In the genomic region with DNA sequence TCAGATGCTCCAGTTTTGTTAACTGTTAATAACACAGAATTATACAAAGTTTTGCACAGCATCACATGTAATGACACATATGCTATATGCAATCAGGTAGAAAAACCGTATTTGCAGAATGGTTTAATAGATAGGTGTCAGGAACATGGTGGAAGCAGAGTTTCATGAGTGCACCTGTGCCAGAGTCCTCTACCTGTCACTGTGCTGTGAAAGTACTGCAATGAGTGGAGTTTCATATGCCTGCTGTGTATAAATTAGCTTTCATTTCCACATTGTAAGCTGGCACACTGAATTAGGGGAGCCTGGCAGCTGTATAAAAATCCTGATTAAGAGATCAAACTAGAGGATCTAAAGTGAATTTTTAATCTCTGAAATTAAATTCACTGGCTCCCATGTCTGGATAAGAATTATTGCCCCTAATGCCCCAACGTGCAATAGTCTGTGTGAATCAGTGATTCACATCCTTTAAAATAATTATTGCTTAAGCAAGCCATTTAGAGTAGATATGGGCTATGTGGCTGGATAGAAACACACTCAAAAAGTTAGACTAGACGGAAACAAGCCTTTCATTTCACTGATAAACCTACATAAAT, we compare ENCODE assay signal across 17 cellular contexts. TPM values are rescaled to one million over a fixed set of nuclear protein-coding genes. Genes with fewer than 3 reads are reported as not detected.
DNase-seq lines count a peak whose midpoint lies in the region; ATAC-seq and TF ChIP-seq lines count a peak whose summit lies in the region.
"Had no signal": no experiment of that assay in that cellular context is flagged by ENCODE, and none has a peak within 500 bp of the region (broad histone marks: within the 10 kb centered on the region; RNA-seq: fewer than 3 reads in every experiment).

No MANE protein-coding gene starts in this region.

- intact Hi-C loops in PC-3 (cut with micrococcal nuclease) (loop anchor here (10.0 kb wide), 1 partner anchor 67 kb away; no protein-coding TSS in a partner anchor), Right ventricle myocardium superior (cut with DNase I) (no loop called here)

- H3K9ac ChIP-seq in PC-3 (ENCODE audit: low read length), result no peak overlapping the region

- DNase-seq in PC-3 (no peak), HAP-1 (ENCODE audit: low spot score in 2 of 2) (no peak), Right ventricle myocardium superior (no peak)
- DNase-seq in activated CD8-positive, alpha-beta memory T cell treated with anti-CD3 and anti-CD28 coated beads, Interleukin-2, amount 10 ng/mL, durations not matched to agents 7 days and 5 days, result no peak
- DNase-seq: activated effector memory CD4-positive, alpha-beta T cell treated with Interleukin-2 at 50 U/mL for 16 hours; endodermal cell; HCEC 1CT; left colon; naive B cell; NCI-H1417 treated with DMSO at 0.1 percent for 48 hours; right cardiac atrium; testis had no signal

- no peaks in the 10 kb centered on the region for H3K9me2 ChIP-seq in PC-3 (replicated peaks; ENCODE audit: low read length)

- no peaks in the 10 kb centered on the region for H3K9me3 Mint-ChIP-seq in activated CD8-positive, alpha-beta memory T cell treated with anti-CD3 and anti-CD28 coated beads, Interleukin-2, amount 10 ng/mL, durations not matched to agents 7 days and 5 days (ENCODE audit: low read depth)
- H3K9me3 Mint-ChIP-seq: endodermal cell, naive B cell, WTC11 had no signal

- CTCF ChIA-PET in PC-3 (lab: Charles Lee), result no interaction called here
- CTCF ChIA-PET in activated CD8-positive, alpha-beta memory T cell treated with anti-CD3 and anti-CD28 coated beads, Interleukin-2, amount 10 ng/mL, durations not matched to agents 7 days and 5 days (lab: Charles Lee), result interaction anchor here (0.9 kb wide), 1 partner anchor 71 kb away, joined by 3 read pairs; no protein-coding TSS in a partner anchor

- H3K36me3 ChIP-seq in PC-3 (ENCODE audit: low read depth, low read length), result peaks cover 12% of the 10 kb centered on the region
- peaks cover 24% of the 10 kb centered on the region for H3K36me3 ChIP-seq in HAP-1 (replicated peaks)

- TF ChIP-seq CTCF in PC-3 (conservative IDR thresholded peaks at IDR 0.05; ENCODE audit: low read depth, low read length), result no peak

- H3K9me3 ChIP-seq in PC-3 (ENCODE audit: low read length) (no peaks in the 10 kb centered on the region), HAP-1 (no peaks in the 10 kb centered on the region)
- H3K9me3 ChIP-seq: SJSA1, testis had no signal

- peaks cover 18% of the 10 kb centered on the region for H3K36me3 Mint-ChIP-seq in activated CD8-positive, alpha-beta memory T cell treated with anti-CD3 and anti-CD28 coated beads, Interleukin-2, amount 10 ng/mL, durations not matched to agents 7 days and 5 days

- no peak overlapping the region for H3K27ac Mint-ChIP-seq in activated CD8-positive, alpha-beta memory T cell treated with anti-CD3 and anti-CD28 coated beads, Interleukin-2, amount 10 ng/mL, durations not matched to agents 7 days and 5 days
- H3K27ac Mint-ChIP-seq: endodermal cell, WTC11 had no signal

- no peak overlapping the region for H3K4me2 ChIP-seq in PC-3 (ENCODE audit: low read length)

- H3F3A ChIP-seq in PC-3 (ENCODE audit: low read length, unreplicated experiment), result no peaks in the 10 kb centered on the region

- no peaks in the 10 kb centered on the region for H3K4me1 Mint-ChIP-seq in activated CD8-positive, alpha-beta memory T cell treated with anti-CD3 and anti-CD28 coated beads, Interleukin-2, amount 10 ng/mL, durations not matched to agents 7 days and 5 days
- H3K4me1 Mint-ChIP-seq: endodermal cell, naive B cell, WTC11 had no signal

- H3K27ac ChIP-seq in PC-3 (ENCODE audit: low read length), result no peak overlapping the region
- H3K27ac ChIP-seq: SJSA1, testis had no signal

- H3K4me3 ChIP-seq in PC-3 (ENCODE audit: low read length) (no peak overlapping the region), HAP-1 (no peak overlapping the region)
- H3K4me3 ChIP-seq: SJSA1, testis had no signal

- no peak overlapping the region for H3K4me3 Mint-ChIP-seq in activated CD8-positive, alpha-beta memory T cell treated with anti-CD3 and anti-CD28 coated beads, Interleukin-2, amount 10 ng/mL, durations not matched to agents 7 days and 5 days
- H3K4me3 Mint-ChIP-seq: endodermal cell, naive B cell, WTC11 had no signal

- no peaks in the 10 kb centered on the region for H4K20me1 ChIP-seq in PC-3 (ENCODE audit: low read length)

- H3K27me3 ChIP-seq in PC-3 (ENCODE audit: low read length) (no peaks in the 10 kb centered on the region), HAP-1 (ENCODE audit: low read depth) (no peaks in the 10 kb centered on the region)
- H3K27me3 ChIP-seq: SJSA1, testis had no signal

- TSS peak; percentile 11 for BruUV-seq in PC-3 (replicated peaks; lab: Mats Ljungman, UMichigan)

- H3K4me1 ChIP-seq in PC-3 (ENCODE audit: insufficient read depth, low read length) (no peaks in the 10 kb centered on the region), HAP-1 (no peaks in the 10 kb centered on the region)
- H3K4me1 ChIP-seq: SJSA1, testis had no signal

- peak; percentile 97 for ATAC-seq in GM18858 (IDR thresholded peaks at IDR 0.05; ENCODE audit: unreplicated experiment)
- peak; percentile 80 for ATAC-seq in GM21367 (IDR thresholded peaks at IDR 0.05; ENCODE audit: unreplicated experiment)
- peak; percentile 82 for ATAC-seq in HG02943 (IDR thresholded peaks at IDR 0.05; ENCODE audit: low read depth, unreplicated experiment)
- no peak for ATAC-seq in PC-3
- ATAC-seq in activated CD8-positive, alpha-beta memory T cell treated with anti-CD3 and anti-CD28 coated beads, Interleukin-2, amount 10 ng/mL, durations not matched to agents 7 days and 5 days, result no peak
- no peak for ATAC-seq in Right ventricle myocardium superior (ENCODE audit: poor library complexity)
- ATAC-seq: left colon, right cardiac atrium, WTC11 had no signal

- no peaks in the 10 kb centered on the region for H3K27me3 Mint-ChIP-seq in activated CD8-positive, alpha-beta memory T cell treated with anti-CD3 and anti-CD28 coated beads, Interleukin-2, amount 10 ng/mL, durations not matched to agents 7 days and 5 days
- H3K27me3 Mint-ChIP-seq: naive B cell had no signal

- no peak overlapping the region for H2AFZ ChIP-seq in PC-3 (ENCODE audit: low read length)

- H3K79me2 ChIP-seq in PC-3 (ENCODE audit: low read length), result no peaks in the 10 kb centered on the region

- POLR2A ChIA-PET in PC-3 (lab: Charles Lee; ENCODE audit: unreplicated experiment), result interaction anchor here (0.7 kb wide), 1 partner anchor 657 kb away, joined by 3 read pairs; no protein-coding TSS in a partner anchor

- in situ Hi-C loops in HAP-1 (cut with MboI; ENCODE audit: low sequenced_read_pairs), result no loop called here

RNA-seq across cellular contexts. Expression of gene EEF1AKMT1, which starts 8.5 kb away (rescaled TPM):
- total RNA-seq in PC-3 (2014; rRNA removed) (6.2 and 10.6 TPM in 2 replicates), Right ventricle myocardium superior (9.0 TPM)
- total RNA-seq in activated CD8-positive, alpha-beta memory T cell treated with anti-CD3 and anti-CD28 coated beads, Interleukin-2, amount 10 ng/mL, durations not matched to agents 7 days and 5 days, result 10 to 100 TPM in 1 of 2 experiments, 1 to 10 TPM in 1; 7.5 to 10.6 TPM

Comparison
In these comparisons a context has a peak if more than half of its experiments do, and no peak if none do; other contexts are left out.
1. ATAC-seq: peak in GM18858 (single experiment), GM21367 (single experiment) and HG02943 (single experiment); none in PC-3 (single experiment), activated CD8-positive, alpha-beta memory T cell treated with anti-CD3 and anti-CD28 coated beads, Interleukin-2, amount 10 ng/mL, durations not matched to agents 7 days and 5 days (single experiment) and Right ventricle myocardium superior (single experiment).